In genomic region chr20:64012385-64013146, GRCh38 we compare ENCODE assay signal across 5 cellular contexts. TPM values are rescaled to one million over a fixed set of nuclear protein-coding genes. Genes with fewer than 3 reads are reported as not detected.
DNase-seq lines count a peak whose midpoint lies in the region; ATAC-seq and TF ChIP-seq lines count a peak whose summit lies in the region.
"Not testable (repeated sequence)": the region's sequence is repeated elsewhere in the genome, so short reads cannot be mapped to it uniquely, and the experiment has no call there.

No MANE protein-coding gene starts in this region.

- H3K4me1 Mint-ChIP-seq in activated CD4-positive, alpha-beta T cell treated with anti-CD3 and anti-CD28 coated beads, Interleukin-2, amount 10 ng/mL, durations not matched to agents 24 days and 14 days: peaks cover 38% of the 10 kb centered on the region
- peaks cover 55% of the 10 kb centered on the region for H3K4me1 Mint-ChIP-seq in activated T-helper 1 cell treated with anti-CD3 and anti-CD28 coated beads, Interleukin-12 subunit alpha, Interleukin-12 subunit beta, Interleukin-2, Interleukin-4 antibody, amounts not matched to agents 30 ng/mL and 10 ng/mL and 1 ng/mL, durations not matched to agents 14 hours and 24 hours and 36 hours (ENCODE audit: low read depth)
- H3K4me1 Mint-ChIP-seq in activated naive CD8-positive, alpha-beta T cell treated with anti-CD3 and anti-CD28 coated beads, Interleukin-2, amount 50 U/mL, for 24 hours: peaks cover 57% of the 10 kb centered on the region
- H3K4me1 Mint-ChIP-seq in natural killer cell: peaks cover 25 to 32% of the 10 kb centered on the region in 2 donors

- peak overlapping the region; percentile 55 for H3K4me3 Mint-ChIP-seq in activated CD4-positive, alpha-beta T cell treated with anti-CD3 and anti-CD28 coated beads, Interleukin-2, amount 10 ng/mL, durations not matched to agents 24 days and 14 days
- peak overlapping the region; percentile 33 for H3K4me3 Mint-ChIP-seq in activated T-helper 1 cell treated with anti-CD3 and anti-CD28 coated beads, Interleukin-12 subunit alpha, Interleukin-12 subunit beta, Interleukin-2, Interleukin-4 antibody, amounts not matched to agents 30 ng/mL and 10 ng/mL and 1 ng/mL, durations not matched to agents 14 hours and 24 hours and 36 hours
- H3K4me3 Mint-ChIP-seq in activated naive CD8-positive, alpha-beta T cell treated with anti-CD3 and anti-CD28 coated beads, Interleukin-2, amount 50 U/mL, for 24 hours: peak overlapping the region; percentile 36
- peak overlapping the region; percentile 77 for H3K4me3 Mint-ChIP-seq in natural killer cell

- peak overlapping the region; percentile 94 for H3K27ac Mint-ChIP-seq in activated CD4-positive, alpha-beta T cell treated with anti-CD3 and anti-CD28 coated beads, Interleukin-2, amount 10 ng/mL, durations not matched to agents 24 days and 14 days
- H3K27ac Mint-ChIP-seq in activated T-helper 1 cell treated with anti-CD3 and anti-CD28 coated beads, Interleukin-12 subunit alpha, Interleukin-12 subunit beta, Interleukin-2, Interleukin-4 antibody, amounts not matched to agents 30 ng/mL and 10 ng/mL and 1 ng/mL, durations not matched to agents 14 hours and 24 hours and 36 hours: peak overlapping the region; percentile 94
- H3K27ac Mint-ChIP-seq in activated naive CD8-positive, alpha-beta T cell treated with anti-CD3 and anti-CD28 coated beads, Interleukin-2, amount 50 U/mL, for 24 hours: peak overlapping the region; percentile 77
- peak overlapping the region; percentile 82 to 91 for H3K27ac Mint-ChIP-seq in natural killer cell

- peak overlapping the region; percentile 36 for H3K4me3 ChIP-seq in GM12865 (ENCODE audit: low read depth, low read length)

- not testable (repeated sequence) for H3K9me3 Mint-ChIP-seq in activated CD4-positive, alpha-beta T cell treated with anti-CD3 and anti-CD28 coated beads, Interleukin-2, amount 10 ng/mL, durations not matched to agents 24 days and 14 days; natural killer cell
- peaks cover 13% of the 10 kb centered on the region for H3K9me3 Mint-ChIP-seq in activated T-helper 1 cell treated with anti-CD3 and anti-CD28 coated beads, Interleukin-12 subunit alpha, Interleukin-12 subunit beta, Interleukin-2, Interleukin-4 antibody, amounts not matched to agents 30 ng/mL and 10 ng/mL and 1 ng/mL, durations not matched to agents 14 hours and 24 hours and 36 hours
- peaks cover 13% of the 10 kb centered on the region for H3K9me3 Mint-ChIP-seq in activated naive CD8-positive, alpha-beta T cell treated with anti-CD3 and anti-CD28 coated beads, Interleukin-2, amount 50 U/mL, for 24 hours

- DNase-seq in GM12865 (ENCODE audit: low read depth): peak; percentile 66
- not testable (repeated sequence) for DNase-seq in activated CD4-positive, alpha-beta T cell treated with anti-CD3 and anti-CD28 coated beads, Interleukin-2, amount 10 ng/mL, durations not matched to agents 24 days and 14 days; activated T-helper 1 cell treated with anti-CD3 and anti-CD28 coated beads, Interleukin-12 subunit alpha, Interleukin-12 subunit beta, Interleukin-2, Interleukin-4 antibody, amounts not matched to agents 30 ng/mL and 10 ng/mL and 1 ng/mL, durations not matched to agents 14 hours and 24 hours and 36 hours (ENCODE audit: low spot score); activated naive CD8-positive, alpha-beta T cell treated with anti-CD3 and anti-CD28 coated beads, Interleukin-2, amount 50 U/mL, for 24 hours; natural killer cell

- ATAC-seq in activated naive CD8-positive, alpha-beta T cell treated with anti-CD3 and anti-CD28 coated beads, Interleukin-2, amount 50 U/mL, for 24 hours: not testable (repeated sequence)
- peak in 1 of 3 donors; percentile 44 for ATAC-seq in natural killer cell

- intact Hi-C loops in activated CD4-positive, alpha-beta T cell treated with anti-CD3 and anti-CD28 coated beads, Interleukin-2, amount 10 ng/mL, durations not matched to agents 24 days and 14 days (cut with micrococcal nuclease); activated T-helper 1 cell treated with anti-CD3 and anti-CD28 coated beads, Interleukin-12 subunit alpha, Interleukin-12 subunit beta, Interleukin-2, Interleukin-4 antibody, amounts not matched to agents 30 ng/mL and 10 ng/mL and 1 ng/mL, durations not matched to agents 14 hours and 24 hours and 36 hours (cut with micrococcal nuclease); natural killer cell (cut with micrococcal nuclease): not testable (repeated sequence)

- peaks cover 61% of the 10 kb centered on the region for H3K36me3 Mint-ChIP-seq in activated CD4-positive, alpha-beta T cell treated with anti-CD3 and anti-CD28 coated beads, Interleukin-2, amount 10 ng/mL, durations not matched to agents 24 days and 14 days (ENCODE audit: low read depth)
- peaks cover 58% of the 10 kb centered on the region for H3K36me3 Mint-ChIP-seq in activated T-helper 1 cell treated with anti-CD3 and anti-CD28 coated beads, Interleukin-12 subunit alpha, Interleukin-12 subunit beta, Interleukin-2, Interleukin-4 antibody, amounts not matched to agents 30 ng/mL and 10 ng/mL and 1 ng/mL, durations not matched to agents 14 hours and 24 hours and 36 hours (ENCODE audit: low read depth)
- peaks cover 67% of the 10 kb centered on the region for H3K36me3 Mint-ChIP-seq in activated naive CD8-positive, alpha-beta T cell treated with anti-CD3 and anti-CD28 coated beads, Interleukin-2, amount 50 U/mL, for 24 hours (ENCODE audit: low read depth)
- not testable (repeated sequence) for H3K36me3 Mint-ChIP-seq in natural killer cell

- not testable (repeated sequence) for TF ChIP-seq CTCF in GM12865 (IDR thresholded peaks at IDR 0.05; ENCODE audit: insufficient read depth, low read depth, low read length, missing control alignments); natural killer cell (IDR thresholded peaks at IDR 0.05)

- H3K27me3 Mint-ChIP-seq in activated CD4-positive, alpha-beta T cell treated with anti-CD3 and anti-CD28 coated beads, Interleukin-2, amount 10 ng/mL, durations not matched to agents 24 days and 14 days; activated T-helper 1 cell treated with anti-CD3 and anti-CD28 coated beads, Interleukin-12 subunit alpha, Interleukin-12 subunit beta, Interleukin-2, Interleukin-4 antibody, amounts not matched to agents 30 ng/mL and 10 ng/mL and 1 ng/mL, durations not matched to agents 14 hours and 24 hours and 36 hours (ENCODE audit: insufficient read depth); activated naive CD8-positive, alpha-beta T cell treated with anti-CD3 and anti-CD28 coated beads, Interleukin-2, amount 50 U/mL, for 24 hours; natural killer cell (ENCODE audit: low read depth in 2 of 2): not testable (repeated sequence)

RNA-seq across cellular contexts. Expression of gene C20orf204, which starts 23.4 kb away (rescaled TPM):
- 5.5 and 6.8 TPM in 2 replicates for total RNA-seq in activated CD4-positive, alpha-beta T cell treated with anti-CD3 and anti-CD28 coated beads, Interleukin-2, amount 10 ng/mL, durations not matched to agents 24 days and 14 days
- 5.4 and 6.1 TPM in 2 replicates for total RNA-seq in activated T-helper 1 cell treated with anti-CD3 and anti-CD28 coated beads, Interleukin-12 subunit alpha, Interleukin-12 subunit beta, Interleukin-2, Interleukin-4 antibody, amounts not matched to agents 30 ng/mL and 10 ng/mL and 1 ng/mL, durations not matched to agents 14 hours and 24 hours and 36 hours
- 1 to 10 TPM; 4.3 to 5.5 (median 5.3) TPM for total RNA-seq in natural killer cell

RNA-seq across cellular contexts. Expression of gene PRPF6, which starts 31.6 kb away (rescaled TPM):
- total RNA-seq in activated CD4-positive, alpha-beta T cell treated with anti-CD3 and anti-CD28 coated beads, Interleukin-2, amount 10 ng/mL, durations not matched to agents 24 days and 14 days: 79.5 and 81.3 TPM in 2 replicates
- total RNA-seq in activated T-helper 1 cell treated with anti-CD3 and anti-CD28 coated beads, Interleukin-12 subunit alpha, Interleukin-12 subunit beta, Interleukin-2, Interleukin-4 antibody, amounts not matched to agents 30 ng/mL and 10 ng/mL and 1 ng/mL, durations not matched to agents 14 hours and 24 hours and 36 hours: 82.3 and 83.6 TPM in 2 replicates
- 10 to 100 TPM; 52.7 to 63.0 (median 55.0) TPM for total RNA-seq in natural killer cell

RNA-seq across cellular contexts. Expression of gene SAMD10, which starts 33.1 kb away (rescaled TPM):
- total RNA-seq in activated CD4-positive, alpha-beta T cell treated with anti-CD3 and anti-CD28 coated beads, Interleukin-2, amount 10 ng/mL, durations not matched to agents 24 days and 14 days: 34.4 and 37.5 TPM in 2 replicates
- total RNA-seq in activated T-helper 1 cell treated with anti-CD3 and anti-CD28 coated beads, Interleukin-12 subunit alpha, Interleukin-12 subunit beta, Interleukin-2, Interleukin-4 antibody, amounts not matched to agents 30 ng/mL and 10 ng/mL and 1 ng/mL, durations not matched to agents 14 hours and 24 hours and 36 hours: 29.4 and 34.9 TPM in 2 replicates
- total RNA-seq in natural killer cell: 10 to 100 TPM; 15.2 to 22.3 (median 17.6) TPM

RNA-seq across cellular contexts. Expression of gene SOX18, which starts 36.9 kb away (rescaled TPM):
- 0.84 and 0.92 TPM in 2 replicates for total RNA-seq in activated CD4-positive, alpha-beta T cell treated with anti-CD3 and anti-CD28 coated beads, Interleukin-2, amount 10 ng/mL, durations not matched to agents 24 days and 14 days
- 1.3 TPM in 2 replicates for total RNA-seq in activated T-helper 1 cell treated with anti-CD3 and anti-CD28 coated beads, Interleukin-12 subunit alpha, Interleukin-12 subunit beta, Interleukin-2, Interleukin-4 antibody, amounts not matched to agents 30 ng/mL and 10 ng/mL and 1 ng/mL, durations not matched to agents 14 hours and 24 hours and 36 hours
- not detected for total RNA-seq in natural killer cell

RNA-seq across cellular contexts. Expression of gene ZNF512B, which starts 42.8 kb away (rescaled TPM):
- 26.0 and 26.9 TPM in 2 replicates for total RNA-seq in activated CD4-positive, alpha-beta T cell treated with anti-CD3 and anti-CD28 coated beads, Interleukin-2, amount 10 ng/mL, durations not matched to agents 24 days and 14 days
- 28.0 and 28.3 TPM in 2 replicates for total RNA-seq in activated T-helper 1 cell treated with anti-CD3 and anti-CD28 coated beads, Interleukin-12 subunit alpha, Interleukin-12 subunit beta, Interleukin-2, Interleukin-4 antibody, amounts not matched to agents 30 ng/mL and 10 ng/mL and 1 ng/mL, durations not matched to agents 14 hours and 24 hours and 36 hours
- 10 to 100 TPM; 11.5 to 16.8 (median 13.8) TPM for total RNA-seq in natural killer cell
